ENCODE assay signal across 35 cellular contexts in the genomic region with DNA sequence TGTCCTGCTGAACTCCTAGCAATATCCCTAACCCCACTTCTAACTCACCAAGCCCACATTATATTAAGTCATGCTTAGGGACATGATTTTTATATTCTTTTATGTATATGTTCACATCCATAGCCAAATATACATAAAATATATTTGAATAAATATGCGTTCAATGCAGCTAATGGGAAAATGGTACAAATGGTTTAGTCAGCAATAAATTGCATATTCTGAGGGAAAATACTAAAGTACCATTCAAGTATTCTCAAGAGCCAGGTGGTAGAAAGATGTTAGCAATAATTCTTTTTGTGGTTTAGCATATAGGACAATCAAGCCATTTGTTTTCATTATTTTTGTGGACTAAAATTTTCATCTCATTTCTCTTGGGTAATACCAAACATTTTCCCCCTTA.
"Had no signal": no experiment of that assay in that cellular context is flagged by ENCODE, and none has a peak within 500 bp of the region (broad histone marks: within the 10 kb centered on the region; RNA-seq: fewer than 3 reads in every experiment).

No MANE protein-coding gene starts in this region.

- H3K36me3 ChIP-seq: MG63 had no signal

- H3K9me3 ChIP-seq: MG63 had no signal

- H3K27me3 ChIP-seq: MG63 had no signal

- H3K4me3 ChIP-seq: MG63 had no signal

- DNase-seq: Kasumi-1, MG63, MM.1S, MV-4-11, NCI-H1048, NCI-H1092, NCI-H1092 treated with DMSO at 0.1 percent for 48 hours, NCI-H1105, NCI-H1105 treated with DMSO at 0.1 percent for 48 hours, NCI-H1417, NCI-H1417 treated with DMSO at 0.1 percent for 48 hours, NCI-H1436, NCI-H1436 treated with DMSO at 0.1 percent for 48 hours, NCI-H146, NCI-H1694, NCI-H1694 treated with DMSO at 0.1 percent for 48 hours, NCI-H187, NCI-H187 treated with DMSO at 0.1 percent for 48 hours, NCI-H1930, NCI-H2029, NCI-H2029 treated with DMSO at 0.1 percent for 48 hours, NCI-H2081, NCI-H2081 treated with DMSO at 0.1 percent for 48 hours, NCI-H2107, NCI-H2171, NCI-H2171 treated with DMSO at 0.1 percent for 48 hours, NCI-H2227 treated with DMSO at 0.1 percent for 48 hours, NCI-H226, NCI-H345, NCI-H446, NCI-H446 treated with DMSO at 0.1 percent for 48 hours, NCI-H510A, NCI-H510A treated with DMSO at 0.1 percent for 48 hours, NCI-H524, NCI-H524 treated with DMSO at 0.1 percent for 48 hours had no signal
